8 cellular contexts compared by ENCODE assay signal in the genomic region with DNA sequence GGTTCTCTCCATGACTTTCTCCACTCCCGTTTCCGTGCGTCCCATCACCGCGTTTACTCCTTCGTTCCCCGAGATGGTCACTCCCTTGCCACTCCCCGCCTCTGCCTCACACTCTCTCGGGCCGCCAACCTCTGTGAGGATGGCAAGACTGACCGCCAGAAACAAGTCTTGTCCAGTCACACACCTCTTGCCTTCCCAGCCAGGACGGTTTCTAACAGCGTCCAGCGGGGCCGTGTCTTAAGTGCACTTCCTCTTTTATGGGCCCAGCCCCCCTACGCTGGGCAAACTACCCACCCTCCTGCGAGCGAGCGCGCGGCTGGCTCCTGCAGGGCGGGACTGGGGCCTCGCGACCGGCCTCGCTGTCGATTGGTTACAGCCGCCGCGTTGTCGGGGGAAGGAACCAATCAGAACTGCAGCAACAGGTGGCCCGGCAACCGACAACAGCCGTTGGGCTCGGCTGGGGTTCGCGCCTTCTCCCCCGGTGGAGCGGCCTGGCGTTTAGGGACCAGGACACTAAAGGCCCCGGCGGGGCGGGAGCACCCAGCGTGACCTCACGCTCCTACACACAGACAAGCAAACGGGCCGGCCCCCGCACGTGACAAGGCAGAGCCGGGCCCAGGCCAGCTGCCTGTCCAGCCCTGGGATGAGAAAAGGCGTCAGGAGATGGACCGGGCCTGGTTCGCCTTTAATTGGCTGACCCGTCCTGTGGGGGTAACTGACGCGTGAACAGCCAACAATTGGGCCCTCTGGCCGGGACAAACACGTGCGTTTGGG. TPM values are rescaled to one million over a fixed set of nuclear protein-coding genes. Genes with fewer than 3 reads are reported as not detected.
A peak's percentile ranks its signal among the peaks of the same experiment; 100 is the strongest.
DNase-seq lines count a peak whose midpoint lies in the region; ATAC-seq and TF ChIP-seq lines count a peak whose summit lies in the region.

No MANE protein-coding gene starts in this region.

- H4K20me1 ChIP-seq in DND-41 (ENCODE audit: insufficient read depth, low read length) (peaks cover 23% of the 10 kb centered on the region; the same call in 1 of the 2 replicates), KMS-11 (ENCODE audit: insufficient read depth) (no peaks in the 10 kb centered on the region), fibroblast of lung (ENCODE audit: control insufficient read depth, extremely low read depth, insufficient read depth, low read length) (no peaks in the 10 kb centered on the region)

- H3K4me3 ChIP-seq in DND-41 (ENCODE audit: low read depth in 1 of 2, low read length in 2 of 2) (peak overlapping the region; percentile 68 to 70; a peak in 3 of 4 replicates), KMS-11 (IDR thresholded peaks at IDR 0.05; ENCODE audit: insufficient read depth, low read depth, low read length) (no peak overlapping the region), Peyer's patch (peak overlapping the region; percentile 57 to 76 (median 63)), fibroblast of lung (replicated peaks in 1 of 4; ENCODE audit: control extremely low read depth in 1 of 4, insufficient read depth in 1 of 4, low read depth in 3 of 4, low read length in 4 of 4) (peak overlapping the region; percentile 56 to 74 (median 67))
- H3K4me3 ChIP-seq in naive thymus-derived CD4-positive, alpha-beta T cell (ENCODE audit: low read length) = peak overlapping the region; percentile 93

- DNase-seq in DND-41 (peak; percentile 97), Peyer's patch (peak; percentile 93 to 97 (median 95)), activated T-helper 1 cell treated with Interleukin-2 at 50 U/mL for 16 hours (ENCODE audit: low read depth) (peak; percentile 85), fibroblast of lung (ENCODE audit: low read depth in 2 of 2) (peak; percentile 86 to 90)
- DNase-seq in naive thymus-derived CD4-positive, alpha-beta T cell = peak; percentile 83 to 94 (median 92)
- DNase-seq in stimulated activated effector memory CD8-positive, alpha-beta T cell treated with anti-CD3 and anti-CD28 coated beads, Interleukin-12 subunit alpha, Interleukin-12 subunit beta, amount 100 ng/mL, for 72 hours (ENCODE audit: low spot score in 2 of 2) = peak; percentile 80 to 96

- H3K36me3 ChIP-seq in DND-41 (ENCODE audit: insufficient read depth, low read length) (peaks cover 37% of the 10 kb centered on the region), KMS-11 (ENCODE audit: insufficient read depth) (no peaks in the 10 kb centered on the region), Peyer's patch (peaks cover 0 to 5% (median 0%) of the 10 kb centered on the region in 3 donors), fibroblast of lung (ENCODE audit: control insufficient read depth, insufficient read depth, low read length) (no peaks in the 10 kb centered on the region)
- H3K36me3 ChIP-seq in naive thymus-derived CD4-positive, alpha-beta T cell (ENCODE audit: control insufficient read depth in 2 of 3, insufficient read depth in 3 of 3, low read length in 3 of 3) = peaks cover 9 to 34% (median 14%) of the 10 kb centered on the region in 3 experiments

- intact Hi-C loops in naive thymus-derived CD4-positive, alpha-beta T cell (cut with micrococcal nuclease) = loop anchor here (1.0 to 10.0 kb wide), 10 partner anchors 9 to 609 kb away; partner anchors contain the start of genes LIPT2 (in 2 of the 2), C2CD3 (in 1 of the 2), PGM2L1 (in 1 of the 2) and POLD3 (in 1 of the 2)

- peaks cover 29 to 55% (median 44%) of the 10 kb centered on the region in 7 donors for H3K4me1 Mint-ChIP-seq in naive thymus-derived CD4-positive, alpha-beta T cell
- H3K4me1 Mint-ChIP-seq in stimulated activated effector memory CD8-positive, alpha-beta T cell treated with anti-CD3 and anti-CD28 coated beads, Interleukin-12 subunit alpha, Interleukin-12 subunit beta, amount 100 ng/mL, for 72 hours = peaks cover 55% of the 10 kb centered on the region

- H3K9me3 Mint-ChIP-seq in naive thymus-derived CD4-positive, alpha-beta T cell = peaks cover 0 to 2% (median 0%) of the 10 kb centered on the region in 11 donors
- H3K9me3 Mint-ChIP-seq in stimulated activated effector memory CD8-positive, alpha-beta T cell treated with anti-CD3 and anti-CD28 coated beads, Interleukin-12 subunit alpha, Interleukin-12 subunit beta, amount 100 ng/mL, for 72 hours = no peaks in the 10 kb centered on the region

- TF ChIP-seq POLR2A in Peyer's patch (IDR thresholded peaks at IDR 0.05) = peak; percentile 48 to 49

- POLR2A ChIA-PET in naive thymus-derived CD4-positive, alpha-beta T cell (lab: Charles Lee) = interaction anchor here (0.6 to 31.1 kb wide), 7 partner anchors 8 to 203 kb away, joined by 3 to 1403 read pairs (median 3); partner anchors contain the start of genes C2CD3, PPME1, UCP2 and UCP3

- no peaks in the 10 kb centered on the region for H3K27me3 Mint-ChIP-seq in naive thymus-derived CD4-positive, alpha-beta T cell

- H3K4me2 ChIP-seq in DND-41 (ENCODE audit: insufficient read depth, low read length) = peak overlapping the region; percentile 90
- H3K4me2 ChIP-seq in KMS-11 = peak overlapping the region; percentile 87
- peak overlapping the region; percentile 84 for H3K4me2 ChIP-seq in fibroblast of lung (ENCODE audit: extremely low read depth, insufficient read depth, low read length)

- H3K4me1 ChIP-seq in DND-41 (ENCODE audit: insufficient read depth, low read length) = peaks cover 53% of the 10 kb centered on the region
- peaks cover 37% of the 10 kb centered on the region for H3K4me1 ChIP-seq in KMS-11 (ENCODE audit: low read depth, poor library complexity, severe bottlenecking)
- H3K4me1 ChIP-seq in Peyer's patch = peaks cover 0 to 21% (median 12%) of the 10 kb centered on the region in 4 donors
- H3K4me1 ChIP-seq in fibroblast of lung (ENCODE audit: control insufficient read depth, extremely low read depth, insufficient read depth, low read length) = peaks cover 3% of the 10 kb centered on the region
- peaks cover 26 to 31% of the 10 kb centered on the region in 2 donors for H3K4me1 ChIP-seq in naive thymus-derived CD4-positive, alpha-beta T cell (ENCODE audit: control insufficient read depth in 2 of 2, insufficient read depth in 2 of 2, low read length in 2 of 2)

- peak overlapping the region; percentile 93 to 100 (median 99) for H3K4me3 Mint-ChIP-seq in naive thymus-derived CD4-positive, alpha-beta T cell
- peak overlapping the region; percentile 99 for H3K4me3 Mint-ChIP-seq in stimulated activated effector memory CD8-positive, alpha-beta T cell treated with anti-CD3 and anti-CD28 coated beads, Interleukin-12 subunit alpha, Interleukin-12 subunit beta, amount 100 ng/mL, for 72 hours

- peaks cover 41% of the 10 kb centered on the region for H3K79me2 ChIP-seq in DND-41 (ENCODE audit: insufficient read depth, low read length)
- peaks cover 14% of the 10 kb centered on the region for H3K79me2 ChIP-seq in KMS-11 (ENCODE audit: insufficient read depth, low read depth)
- no peaks in the 10 kb centered on the region for H3K79me2 ChIP-seq in fibroblast of lung (ENCODE audit: control insufficient read depth, insufficient read depth, low read length)

- peak overlapping the region; percentile 87 for H3K9ac ChIP-seq in DND-41 (ENCODE audit: low read depth, low read length)
- H3K9ac ChIP-seq in KMS-11 = peak overlapping the region; percentile 74
- peak overlapping the region; percentile 66 for H3K9ac ChIP-seq in fibroblast of lung (ENCODE audit: insufficient read depth, low read length)

- peak overlapping the region; percentile 99 for H3K27ac ChIP-seq in DND-41 (ENCODE audit: low read length)
- peak overlapping the region; percentile 76 for H3K27ac ChIP-seq in KMS-11
- peak overlapping the region; percentile 90 to 95 (median 90) for H3K27ac ChIP-seq in Peyer's patch
- H3K27ac ChIP-seq in fibroblast of lung (ENCODE audit: insufficient read depth, low read length) = peak overlapping the region; percentile 90
- H3K27ac ChIP-seq in naive thymus-derived CD4-positive, alpha-beta T cell (ENCODE audit: low read depth, low read length) = peak overlapping the region; percentile 96

- no peaks in the 10 kb centered on the region for H3K27me3 ChIP-seq in DND-41 (ENCODE audit: insufficient read depth, low read length, poor library complexity)
- H3K27me3 ChIP-seq in KMS-11 (ENCODE audit: insufficient read depth, low read depth) = no peaks in the 10 kb centered on the region
- no peaks in the 10 kb centered on the region for H3K27me3 ChIP-seq in Peyer's patch
- no peaks in the 10 kb centered on the region for H3K27me3 ChIP-seq in fibroblast of lung (ENCODE audit: control insufficient read depth, insufficient read depth, low read length)
- no peaks in the 10 kb centered on the region for H3K27me3 ChIP-seq in naive thymus-derived CD4-positive, alpha-beta T cell (ENCODE audit: control insufficient read depth in 2 of 2, insufficient read depth in 2 of 2, low read length in 2 of 2)

- peak overlapping the region; percentile 90 for H2AFZ ChIP-seq in DND-41 (ENCODE audit: low read depth, low read length)
- peak overlapping the region; percentile 100 for H2AFZ ChIP-seq in KMS-11 (ENCODE audit: low read depth)
- H2AFZ ChIP-seq in fibroblast of lung (ENCODE audit: low read length) = peak overlapping the region; percentile 98

- H3K36me3 Mint-ChIP-seq in naive thymus-derived CD4-positive, alpha-beta T cell = peaks cover 15 to 44% (median 34%) of the 10 kb centered on the region in 5 donors
- H3K36me3 Mint-ChIP-seq in stimulated activated effector memory CD8-positive, alpha-beta T cell treated with anti-CD3 and anti-CD28 coated beads, Interleukin-12 subunit alpha, Interleukin-12 subunit beta, amount 100 ng/mL, for 72 hours = peaks cover 52% of the 10 kb centered on the region

- H3K27ac Mint-ChIP-seq in naive thymus-derived CD4-positive, alpha-beta T cell = peak overlapping the region; percentile 98 to 100 (median 99)
- peak overlapping the region; percentile 98 for H3K27ac Mint-ChIP-seq in stimulated activated effector memory CD8-positive, alpha-beta T cell treated with anti-CD3 and anti-CD28 coated beads, Interleukin-12 subunit alpha, Interleukin-12 subunit beta, amount 100 ng/mL, for 72 hours

- ATAC-seq in DND-41 (ENCODE audit: insufficient read depth, low read depth) (peak; percentile 88), GM21786 (IDR thresholded peaks at IDR 0.05; ENCODE audit: unreplicated experiment) (peak; percentile 61)
- peak; percentile 86 for ATAC-seq in naive thymus-derived CD4-positive, alpha-beta T cell
- ATAC-seq in stimulated activated effector memory CD8-positive, alpha-beta T cell treated with anti-CD3 and anti-CD28 coated beads, Interleukin-12 subunit alpha, Interleukin-12 subunit beta, amount 100 ng/mL, for 72 hours = peak; percentile 89

- CTCF ChIA-PET in naive thymus-derived CD4-positive, alpha-beta T cell (lab: Charles Lee) = interaction anchor here (0.7 to 4.2 kb wide), 6 partner anchors 9 to 22 kb away, joined by 3 to 24 read pairs (median 10); no protein-coding TSS in a partner anchor

- H3K9me3 ChIP-seq in DND-41 (ENCODE audit: insufficient read depth, low read length, severe bottlenecking) = no peaks in the 10 kb centered on the region
- no peaks in the 10 kb centered on the region for H3K9me3 ChIP-seq in Peyer's patch
- H3K9me3 ChIP-seq in fibroblast of lung (ENCODE audit: control insufficient read depth, insufficient read depth, low read depth, low read length) = no peaks in the 10 kb centered on the region
- H3K9me3 ChIP-seq in naive thymus-derived CD4-positive, alpha-beta T cell (ENCODE audit: control insufficient read depth in 2 of 3, low read length in 3 of 3) = no peaks in the 10 kb centered on the region

- no peak for TF ChIP-seq CTCF in DND-41 (IDR thresholded peaks at IDR 0.05; ENCODE audit: borderline replicate concordance, extremely low read depth, low read length, poor library complexity, severe bottlenecking)
- TF ChIP-seq CTCF in KMS-11 (conservative IDR thresholded peaks at IDR 0.05; ENCODE audit: low read depth, low read length) = no peak
- TF ChIP-seq CTCF in Peyer's patch (IDR thresholded peaks at IDR 0.05) = no peak
- TF ChIP-seq CTCF in fibroblast of lung (conservative IDR thresholded peaks at IDR 0.05 in 1 of 2, IDR thresholded peaks at IDR 0.05 in 1 of 2; ENCODE audit: low read depth in 1 of 2, low read length in 2 of 2) = no peak

RNA-seq across cellular contexts. Expression of gene UCP2, which starts 0.5 kb away (rescaled TPM):
- total RNA-seq in Peyer's patch (100 to 1,000 TPM in 1 of 4 donors, 10 to 100 TPM in 3; 10.7 to 180 (median 27.4) TPM), fibroblast of lung (0.77 and 4.8 TPM in 2 replicates)
- 10.7 and 11.5 TPM in 2 replicates for polyA plus RNA-seq in fibroblast of lung
- polyA plus RNA-seq in fibroblast of lung (2012) = 9.9 and 11.3 TPM in 2 replicates
- polyA minus RNA-seq in fibroblast of lung (ENCODE audit: low replicate concordance) = 29.2 and 38.2 TPM in 2 replicates
- total RNA-seq in naive thymus-derived CD4-positive, alpha-beta T cell = 100 to 1,000 TPM; 365 to 949 (median 395) TPM
- 1,000 to 10,000 TPM; 1,221 to 1,411 TPM for polyA plus RNA-seq in naive thymus-derived CD4-positive, alpha-beta T cell

RNA-seq across cellular contexts. Expression of gene UCP3, which starts 25.7 kb away (rescaled TPM):
- total RNA-seq in Peyer's patch = 1 to 10 TPM in 3 of 4 donors, under 1 TPM in 1; 0.76 to 3.4 (median 2.2) TPM
- total RNA-seq in fibroblast of lung = 0.26 and 0.33 TPM in 2 replicates
- polyA plus RNA-seq in fibroblast of lung = 0.11 and 0.18 TPM in 2 replicates
- 0.24 and 0.31 TPM in 2 replicates for polyA plus RNA-seq in fibroblast of lung (2012)
- polyA minus RNA-seq in fibroblast of lung (ENCODE audit: low replicate concordance) = not detected in 2 replicates
- 10 to 100 TPM in 1 of 5 experiments, 1 to 10 TPM in 4; 3.8 to 10.5 (median 6.6) TPM for total RNA-seq in naive thymus-derived CD4-positive, alpha-beta T cell
- under 1 TPM; 0.41 to 0.97 TPM for polyA plus RNA-seq in naive thymus-derived CD4-positive, alpha-beta T cell

RNA-seq across cellular contexts. Expression of gene DNAJB13, which starts 32.4 kb away (rescaled TPM):
- 1 to 10 TPM in 1 of 4 donors, under 1 TPM in 1, not detected in 2; 0.54 to 4.4 TPM for total RNA-seq in Peyer's patch
- 0.17 TPM in 1 of 2 replicates, not detected in the other for total RNA-seq in fibroblast of lung
- polyA plus RNA-seq in fibroblast of lung = 0.10 TPM in 1 of 2 replicates, not detected in the other
- not detected in 2 replicates for polyA plus RNA-seq in fibroblast of lung (2012)
- not detected in 2 replicates for polyA minus RNA-seq in fibroblast of lung (ENCODE audit: low replicate concordance)
- total RNA-seq in naive thymus-derived CD4-positive, alpha-beta T cell = under 1 TPM in 4 of 5 experiments, not detected in 1; 0.19 to 0.73 (median 0.44) TPM
- polyA plus RNA-seq in naive thymus-derived CD4-positive, alpha-beta T cell = under 1 TPM; 0.32 to 0.45 TPM
